24 cellular contexts compared by ENCODE assay signal in the genomic region with DNA sequence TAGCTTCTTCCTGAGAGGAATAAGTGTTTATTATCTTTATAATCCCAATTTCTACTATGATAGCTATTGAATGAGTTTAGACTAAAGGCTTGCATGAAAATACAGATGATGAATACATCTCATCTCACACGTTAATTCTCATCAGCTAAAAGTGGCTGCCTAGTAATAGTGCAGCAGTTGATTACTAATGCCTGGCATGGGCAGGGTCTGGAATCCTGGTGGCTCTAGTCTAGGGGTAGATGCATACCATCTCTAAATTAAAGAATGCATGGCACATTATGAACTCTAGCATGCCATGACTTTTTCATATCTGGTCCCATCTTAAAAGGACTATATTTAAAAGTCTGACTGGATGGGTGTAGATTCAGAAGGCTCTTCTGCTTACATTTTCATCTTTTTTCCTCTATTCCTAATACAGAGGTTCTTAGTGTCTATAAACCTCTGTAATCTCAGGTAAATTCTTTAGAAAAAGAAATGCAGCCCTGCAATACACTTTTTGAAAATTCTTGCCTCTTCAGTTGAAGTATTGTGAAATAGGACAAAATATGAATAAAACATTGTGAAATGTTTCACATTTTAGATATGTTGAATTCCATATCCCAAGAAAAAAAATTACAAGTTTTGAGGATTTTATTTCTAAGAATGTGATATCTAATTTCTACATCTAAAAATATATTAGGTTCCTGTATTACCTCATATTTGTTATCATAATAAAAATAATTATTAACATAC.
A peak's percentile ranks its signal among the peaks of the same experiment; 100 is the strongest.
DNase-seq lines count a peak whose midpoint lies in the region; ATAC-seq, FAIRE-seq and TF ChIP-seq lines count a peak whose summit lies in the region.
"Had no signal": no experiment of that assay in that cellular context is flagged by ENCODE, and none has a peak within 500 bp of the region (broad histone marks: within the 10 kb centered on the region; RNA-seq: fewer than 3 reads in every experiment).

No MANE protein-coding gene starts in this region.

- no peaks in the 10 kb centered on the region for H3K9me1 ChIP-seq in IMR-90 (ENCODE audit: insufficient read depth, low read length)

- no peak overlapping the region for H3K27ac Mint-ChIP-seq in activated T-cell treated with anti-CD3 and anti-CD28 coated beads, Interleukin-2, amount 50 U/mL, for 72 hours
- H3K27ac Mint-ChIP-seq: B cell; CD4-positive, CD25-positive, alpha-beta regulatory T cell; CD8-positive, alpha-beta T cell had no signal

- H3K4me2 ChIP-seq in IMR-90 (ENCODE audit: low read depth, low read length) = no peak overlapping the region
- H3K4me2 ChIP-seq: BLaER1 had no signal

- H4K91ac ChIP-seq in IMR-90 (ENCODE audit: insufficient read depth, low read depth, low read length) = no peak overlapping the region

- no peak for DNase-seq in IMR-90
- no peak for DNase-seq in RCC 7860 (ENCODE audit: low spot score)
- DNase-seq in frontal cortex (ENCODE audit: low spot score in 2 of 2) = no peak
- no peak for DNase-seq in pancreas
- no peak for DNase-seq in NCI-H2171 treated with DMSO at 0.1 percent for 48 hours (lab: John Stamatoyannopoulos, UW)
- DNase-seq in COLO668 (lab: John Stamatoyannopoulos, UW; ENCODE audit: unreplicated experiment) = no peak
- no peak for DNase-seq in activated T-cell treated with anti-CD3 and anti-CD28 coated beads, Interleukin-2, amount 50 U/mL, for 72 hours
- DNase-seq in activated effector memory CD4-positive, alpha-beta T cell treated with Interleukin-2 at 50 U/mL for 16 hours = no peak
- DNase-seq: CD4-positive, CD25-positive, alpha-beta regulatory T cell; CD8-positive, alpha-beta T cell; DMS 273 treated with DMSO at 0.1 percent for 48 hours; DMS79; EL; GDM1; GM23248; H7 had no signal

- no CpG with 5 or more reads among the region's 1 CpG for WGBS in IMR-90 (ENCODE audit: extremely low coverage in 2 of 2, insufficient read length in 1 of 2), 2 experiments
- WGBS in pancreas, 2 donors = 54 to 67% methylated on average over 1 of the region's 1 CpG

- no peaks in the 10 kb centered on the region for H3K36me3 Mint-ChIP-seq in activated T-cell treated with anti-CD3 and anti-CD28 coated beads, Interleukin-2, amount 50 U/mL, for 72 hours (ENCODE audit: insufficient read depth in 2 of 2)
- H3K36me3 Mint-ChIP-seq: CD4-positive, CD25-positive, alpha-beta regulatory T cell; CD8-positive, alpha-beta T cell had no signal

- peaks cover 2 to 6% of the 10 kb centered on the region in 2 donors for H3K9me3 Mint-ChIP-seq in activated T-cell treated with anti-CD3 and anti-CD28 coated beads, Interleukin-2, amount 50 U/mL, for 72 hours

- H3K4me1 ChIP-seq in IMR-90 (ENCODE audit: control insufficient read depth, insufficient read depth, low read length) (no peaks in the 10 kb centered on the region), pancreas (no peaks in the 10 kb centered on the region)

- BruUV-seq in IMR-90 (replicated peaks; lab: Mats Ljungman, UMichigan) = no TSS peak

- H4K5ac ChIP-seq in IMR-90 (ENCODE audit: low read depth, low read length) = no peak overlapping the region

- FAIRE-seq in RCC 7860 (lab: Jason Lieb, UNC) (peak; percentile 8), frontal cortex (lab: Jason Lieb, UNC) (peak; percentile 87), pancreas (lab: Jason Lieb, UNC) (peak; percentile 53)
- FAIRE-seq: D721Med, GM12878, GM19239, H1 had no signal

- TF ChIP-seq RAD21 in IMR-90 (IDR thresholded peaks at IDR 0.05; ENCODE audit: low read length) = no peak

- no peak overlapping the region for H4K8ac ChIP-seq in IMR-90 (ENCODE audit: low read depth in 2 of 2, low read length in 2 of 2)

- H3K9me3 ChIP-seq in IMR-90 (ENCODE audit: control insufficient read depth, insufficient read depth, low read length) (no peaks in the 10 kb centered on the region), pancreas (no peaks in the 10 kb centered on the region)
- H3K9me3 ChIP-seq: BLaER1 had no signal

- CTCF ChIA-PET in IMR-90 (lab: Yijun Ruan, JAX) = no interaction called here

- no peak overlapping the region for H3K23ac ChIP-seq in IMR-90 (ENCODE audit: low read depth, low read length)

- in situ Hi-C loops in IMR-90 (cut with MboI; ENCODE audit: low sequenced_read_pairs) = no loop called here

- TF ChIP-seq CTCF in IMR-90 (conservative IDR thresholded peaks at IDR 0.05; ENCODE audit: low read depth, low read length) (no peak), pancreas (IDR thresholded peaks at IDR 0.05) (no peak)

- no peaks in the 10 kb centered on the region for H3K79me1 ChIP-seq in IMR-90 (ENCODE audit: low read depth in 1 of 2, low read length in 2 of 2)

- H3K18ac ChIP-seq in IMR-90 (ENCODE audit: low read depth, low read length) = no peak overlapping the region

- no peak overlapping the region for H2BK120ac ChIP-seq in IMR-90 (ENCODE audit: low read depth, low read length)

- no peak overlapping the region for H2AK5ac ChIP-seq in IMR-90 (ENCODE audit: low read depth, low read length)

- H3K27me3 ChIP-seq in IMR-90 (ENCODE audit: control insufficient read depth, insufficient read depth, low read length) = no peaks in the 10 kb centered on the region
- H3K27me3 ChIP-seq in pancreas = no peaks in the 10 kb centered on the region
- H3K27me3 ChIP-seq: BLaER1 had no signal

- H3K4me3 Mint-ChIP-seq in activated T-cell treated with anti-CD3 and anti-CD28 coated beads, Interleukin-2, amount 50 U/mL, for 72 hours = no peak overlapping the region
- H3K4me3 Mint-ChIP-seq: B cell; CD4-positive, CD25-positive, alpha-beta regulatory T cell; CD8-positive, alpha-beta T cell had no signal

- H3K9ac ChIP-seq in IMR-90 (ENCODE audit: low read depth, low read length) = no peak overlapping the region
- H3K9ac ChIP-seq: BLaER1, GM23248 had no signal

- H3K4me3 ChIP-seq in IMR-90 (ENCODE audit: insufficient read depth, low read depth, low read length) = no peak overlapping the region
- no peak overlapping the region for H3K4me3 ChIP-seq in pancreas
- H3K4me3 ChIP-seq: BLaER1, GM12878, GM23248 had no signal

- no peak overlapping the region for H3K4ac ChIP-seq in IMR-90 (ENCODE audit: low read depth, low read length)

- no peak overlapping the region for H2BK15ac ChIP-seq in IMR-90 (ENCODE audit: low read depth, low read length)

- no peak overlapping the region for H3K14ac ChIP-seq in IMR-90 (replicated peaks; ENCODE audit: low read depth, low read length)

- H4K20me1 ChIP-seq in IMR-90 (ENCODE audit: insufficient read depth, low read length) = no peaks in the 10 kb centered on the region
- H4K20me1 ChIP-seq: BLaER1 had no signal

- H3K56ac ChIP-seq in IMR-90 (ENCODE audit: extremely low read depth, insufficient read depth, low read length) = no peak overlapping the region

- H2AK9ac ChIP-seq in IMR-90 (replicated peaks; ENCODE audit: low read depth, low read length, poor library complexity) = no peak overlapping the region

- H3K36me3 ChIP-seq in IMR-90 (ENCODE audit: control insufficient read depth, insufficient read depth, low read length) (no peaks in the 10 kb centered on the region), pancreas (no peaks in the 10 kb centered on the region)
- H3K36me3 ChIP-seq: BLaER1 had no signal

- no peaks in the 10 kb centered on the region for H3K4me1 Mint-ChIP-seq in activated T-cell treated with anti-CD3 and anti-CD28 coated beads, Interleukin-2, amount 50 U/mL, for 72 hours (ENCODE audit: low read depth)
- H3K4me1 Mint-ChIP-seq: B cell; CD4-positive, CD25-positive, alpha-beta regulatory T cell had no signal

- no peak overlapping the region for H2AFZ ChIP-seq in IMR-90 (replicated peaks; ENCODE audit: low read length, poor library complexity)
- H2AFZ ChIP-seq: GM23248 had no signal

- H3K27me3 Mint-ChIP-seq in activated T-cell treated with anti-CD3 and anti-CD28 coated beads, Interleukin-2, amount 50 U/mL, for 72 hours (ENCODE audit: low read depth) = no peaks in the 10 kb centered on the region
- H3K27me3 Mint-ChIP-seq: B cell; CD4-positive, CD25-positive, alpha-beta regulatory T cell had no signal

- ATAC-seq in IMR-90 (ENCODE audit: low read depth) (no peak), pancreas (no peak)
- ATAC-seq in activated T-cell treated with anti-CD3 and anti-CD28 coated beads, Interleukin-2, amount 50 U/mL, for 72 hours (replicated peaks in 1 of 2) = no peak
- ATAC-seq: CD8-positive, alpha-beta T cell; GM12878; HCT116 had no signal

- POLR2A ChIA-PET in IMR-90 (lab: Charles Lee; ENCODE audit: unreplicated experiment) = no interaction called here

- no peak for TF ChIP-seq POLR2A in IMR-90 (IDR thresholded peaks at IDR 0.05; ENCODE audit: low read depth, low read length)

- no peak overlapping the region for H2BK20ac ChIP-seq in IMR-90 (ENCODE audit: low read depth, low read length)

- H2BK5ac ChIP-seq in IMR-90 (ENCODE audit: low read depth, low read length, poor library complexity, severe bottlenecking) = no peak overlapping the region

- dilution Hi-C loops in IMR-90 (cut with HindIII; ENCODE audit: low sequenced_read_pairs, unreplicated experiment) = no loop called here

- H3K27ac ChIP-seq in IMR-90 (ENCODE audit: insufficient read depth, low read length) = no peak overlapping the region
- no peak overlapping the region for H3K27ac ChIP-seq in pancreas
- H3K27ac ChIP-seq: BLaER1, C4-2B, GM23248 had no signal

- intact Hi-C loops in IMR-90 (cut with micrococcal nuclease) (no loop called here), pancreas (cut with DNase I) (no loop called here)

TF ChIP-seq in IMR-90, 13 proteins besides CTCF, POLR2A, EP300 and RAD21:
- TF ChIP-seq USF2 (IDR thresholded peaks at IDR 0.05; ENCODE audit: low read depth, low read length) (no peak), CEBPB (IDR thresholded peaks at IDR 0.05; ENCODE audit: low read depth, low read length) (peak; percentile 65), MXI1 (IDR thresholded peaks at IDR 0.05; ENCODE audit: borderline replicate concordance, low read depth, low read length) (no peak), NFE2L2 (IDR thresholded peaks at IDR 0.05; ENCODE audit: low read depth, low read length) (no peak), RFX5 (IDR thresholded peaks at IDR 0.05; ENCODE audit: low read depth, low read length) (no peak), MAZ (IDR thresholded peaks at IDR 0.05; ENCODE audit: borderline replicate concordance, low read depth, low read length) (no peak)
